Comparison of ENCODE assay signal across 8 cellular contexts in genomic region chr10:70815504-70816219, GRCh38. TPM values are rescaled to one million over a fixed set of nuclear protein-coding genes. Genes with fewer than 3 reads are reported as not detected.
DNase-seq lines count a peak whose midpoint lies in the region; ATAC-seq and TF ChIP-seq lines count a peak whose summit lies in the region.

Gene SGPL1, plus strand, starts transcription at chr10:70815948. Its CDS starts 906 bp downstream, at chr10:70816854.

- H3K36me3 ChIP-seq in BJ (ENCODE audit: control insufficient read depth, insufficient read depth, low read length): peaks cover 2% of the 10 kb centered on the region; the same call in 1 of the 2 replicates

- peak; percentile 88 for ATAC-seq in GM19025 (IDR thresholded peaks at IDR 0.05; ENCODE audit: low read depth, unreplicated experiment)
- ATAC-seq in HG03280 (IDR thresholded peaks at IDR 0.05; ENCODE audit: unreplicated experiment): peak; percentile 93

- peak; percentile 86 for TF ChIP-seq CTCF in BJ (IDR thresholded peaks at IDR 0.05; ENCODE audit: insufficient read depth, low read depth, low read length)

- DNase-seq in BJ (ENCODE audit: low read depth): no peak
- peak; percentile 83 for DNase-seq in NCI-H82 (lab: John Stamatoyannopoulos, UW)
- peak; percentile 97 for DNase-seq in activated CD8-positive, alpha-beta memory T cell treated with anti-CD3 and anti-CD28 coated beads for 24 hours
- DNase-seq in effector CD8-positive, alpha-beta T cell (lab: John Stamatoyannopoulos, UW): peak; percentile 76
- peak; percentile 89 for DNase-seq in medulla oblongata (ENCODE audit: extremely low spot score)
- peak; percentile 73 to 83 (median 77) for DNase-seq in stimulated activated CD4-positive, alpha-beta T cell treated with anti-CD3 and anti-CD28 coated beads, TNF-alpha, amount 100 ng/mL, for 48 hours (ENCODE audit: low read depth in 3 of 3)

- H3K4me3 ChIP-seq in BJ (ENCODE audit: low read depth, low read length): peak within 1 kb of the TSS; percentile 55

- CTCF ChIA-PET in BJ (lab: Yijun Ruan, JAX): interaction anchor here (0.7 to 3.0 kb wide), 19 partner anchors 9 to 425 kb away, joined by 3 to 26 read pairs (median 5); partner anchors contain the start of gene PCBD1

- H3K27me3 ChIP-seq in BJ (ENCODE audit: control insufficient read depth, insufficient read depth, low read length): peaks cover 7% of the 10 kb centered on the region

- POLR2A ChIA-PET in BJ (lab: Charles Lee): interaction anchor here (0.7 kb wide), 1 partner anchor 223 kb away, joined by 3 read pairs; no protein-coding TSS in a partner anchor

RNA-seq across cellular contexts. Expression of gene SGPL1, which starts in this region (rescaled TPM):
- polyA plus RNA-seq in BJ (2011; rRNA removed): 16.6 and 22.0 TPM in 2 replicates
- polyA minus RNA-seq in BJ (2011; rRNA and poly(A)+ RNA removed): 37.9 and 38.4 TPM in 2 replicates
